ENCODE assay signal across 8 cellular contexts in the genomic region with DNA sequence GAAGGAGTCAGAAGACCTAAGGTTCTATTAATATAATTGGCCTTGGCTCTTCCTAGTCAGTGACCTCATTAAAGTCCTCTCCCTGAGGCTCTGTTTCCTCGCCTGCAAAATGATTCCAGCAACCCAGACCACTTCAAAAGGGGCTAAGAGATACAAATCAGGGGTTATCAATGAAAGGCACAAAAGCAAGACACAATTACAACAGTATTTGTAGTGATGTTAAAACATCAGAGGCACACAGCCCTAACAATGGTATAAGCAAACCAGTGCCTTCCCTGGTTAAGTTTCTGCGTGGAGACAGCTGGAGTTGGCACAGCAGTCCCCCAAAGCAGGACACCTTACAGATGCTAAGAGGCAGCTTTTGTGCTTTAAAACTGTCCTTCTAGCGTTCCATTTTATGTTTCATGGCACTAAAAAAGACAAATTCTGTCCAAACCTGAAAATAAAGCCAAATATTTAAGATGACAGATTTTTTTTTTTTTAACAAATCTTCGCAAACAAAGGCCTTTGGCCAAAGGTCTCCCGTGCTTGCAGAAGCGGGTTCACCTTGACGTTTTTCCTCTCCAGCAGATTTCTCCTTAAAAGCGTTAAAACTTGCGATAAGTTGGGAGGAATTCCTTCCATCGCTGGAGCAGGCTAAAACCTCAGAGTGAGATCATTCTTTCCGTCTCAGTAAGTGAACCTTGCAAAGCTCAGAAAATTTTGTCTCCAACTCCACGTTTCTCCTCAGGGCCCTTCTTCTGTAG. TPM values are rescaled to one million over a fixed set of nuclear protein-coding genes. Genes with fewer than 3 reads are reported as not detected.
DNase-seq lines count a peak whose midpoint lies in the region; ATAC-seq and TF ChIP-seq lines count a peak whose summit lies in the region.

No MANE protein-coding gene starts in this region.

- no peaks in the 10 kb centered on the region for H3K9me3 Mint-ChIP-seq in central memory CD8-positive, alpha-beta T cell

- no peaks in the 10 kb centered on the region for H3K9me2 ChIP-seq in OCI-LY1 (ENCODE audit: low read depth, low read length)

- H3F3A ChIP-seq in OCI-LY1 (ENCODE audit: insufficient read depth, low read length), result peaks cover 10% of the 10 kb centered on the region; the same call in 1 of the 2 replicates

- peaks cover 12% of the 10 kb centered on the region for H3K36me3 Mint-ChIP-seq in central memory CD8-positive, alpha-beta T cell (ENCODE audit: insufficient read depth)

- H3K27me3 ChIP-seq in OCI-LY1 (ENCODE audit: insufficient read depth, low read length) (no peaks in the 10 kb centered on the region), left lung (no peaks in the 10 kb centered on the region)

- H3K9ac ChIP-seq in OCI-LY1 (ENCODE audit: low read length), result peak overlapping the region; percentile 95

- H3K4me3 ChIP-seq in AG09309 (ENCODE audit: control insufficient read depth, low read depth, low read length), result peak overlapping the region; percentile 79
- peak overlapping the region; percentile 77 for H3K4me3 ChIP-seq in OCI-LY1 (ENCODE audit: low read depth, low read length, poor library complexity, severe bottlenecking)
- H3K4me3 ChIP-seq in left lung, result peak overlapping the region; percentile 57

- H3K27ac ChIP-seq in OCI-LY1 (ENCODE audit: low read depth, low read length, poor library complexity, severe bottlenecking) (peak overlapping the region; percentile 93), left lung (peak overlapping the region; percentile 95 to 99), substantia nigra (ENCODE audit: low read depth, low read length, poor library complexity, severe bottlenecking) (peak overlapping the region; percentile 94)

- peak; percentile 3 for ATAC-seq in GM18909 (IDR thresholded peaks at IDR 0.05; ENCODE audit: poor library complexity, unreplicated experiment)
- ATAC-seq in central memory CD8-positive, alpha-beta T cell (replicated peaks; ENCODE audit: extremely low read depth, poor library complexity, severe bottlenecking), result no peak
- peak; percentile 26 for ATAC-seq in left lung
- no peak for ATAC-seq in HG03378 (IDR thresholded peaks at IDR 0.05; ENCODE audit: unreplicated experiment)

- TF ChIP-seq CTCF in AG09309 (IDR thresholded peaks at IDR 0.05; ENCODE audit: control insufficient read depth, insufficient read depth, low read depth, low read length, missing control alignments) (no peak), OCI-LY1 (IDR thresholded peaks at IDR 0.05; ENCODE audit: low read length) (no peak), left lung (IDR thresholded peaks at IDR 0.05) (no peak)

- H2AFZ ChIP-seq in OCI-LY1 (ENCODE audit: low read length), result no peak overlapping the region

- intact Hi-C loops in left lung (cut with DNase I), result no loop called here

- H3K4me1 ChIP-seq in OCI-LY1 (ENCODE audit: insufficient read depth, low read length, severe bottlenecking) (peaks cover 38% of the 10 kb centered on the region), left lung (peaks cover 22 to 51% of the 10 kb centered on the region in 2 donors)

- peak overlapping the region; percentile 97 for H3K27ac Mint-ChIP-seq in central memory CD8-positive, alpha-beta T cell (ENCODE audit: low read depth)

- H3K4me1 Mint-ChIP-seq in central memory CD8-positive, alpha-beta T cell, result peaks cover 36% of the 10 kb centered on the region

- H3K27me3 Mint-ChIP-seq in central memory CD8-positive, alpha-beta T cell, result no peaks in the 10 kb centered on the region

- peaks cover 11% of the 10 kb centered on the region; the same call in 1 of the 2 replicates for H3K9me3 ChIP-seq in OCI-LY1 (ENCODE audit: low read length)
- no peaks in the 10 kb centered on the region for H3K9me3 ChIP-seq in left lung

- H3K4me3 Mint-ChIP-seq in central memory CD8-positive, alpha-beta T cell, result peak overlapping the region; percentile 94

- no peaks in the 10 kb centered on the region for H4K20me1 ChIP-seq in OCI-LY1 (ENCODE audit: insufficient read depth, low read length)

- H3K4me2 ChIP-seq in OCI-LY1 (ENCODE audit: low read length), result peak overlapping the region; percentile 100

- H3K36me3 ChIP-seq in OCI-LY1 (ENCODE audit: insufficient read depth, low read length) (peaks cover 39% of the 10 kb centered on the region), left lung (no peaks in the 10 kb centered on the region)

- H3K79me2 ChIP-seq in OCI-LY1 (ENCODE audit: insufficient read depth, low read length), result peaks cover 55% of the 10 kb centered on the region

- DNase-seq in AG09309 (ENCODE audit: low read depth), result no peak
- DNase-seq in central memory CD8-positive, alpha-beta T cell (ENCODE audit: low spot score in 2 of 2), result no peak
- no peak for DNase-seq in left lung
- peak in 4 of 49 donors; percentile 10 to 69 (median 12) for DNase-seq in substantia nigra (lab: John Stamatoyannopoulos, UW)
- DNase-seq in NCI-H2107 treated with DMSO at 0.1 percent for 48 hours (lab: John Stamatoyannopoulos, UW; ENCODE audit: unreplicated experiment), result no peak

RNA-seq across cellular contexts. Expression of a gene that starts 1.0 kb away (rescaled TPM):
- total RNA-seq in left lung, result 10 to 100 TPM; 34.3 to 37.4 TPM

Comparison
In these comparisons a context has a peak if more than half of its experiments do, and no peak if none do; other contexts are left out.
1. ATAC-seq: peak in GM18909 (single experiment) and left lung (single experiment); none in central memory CD8-positive, alpha-beta T cell (single experiment) and HG03378 (single experiment).
2. Peak in every context shown above with its lines, with median percentiles within 50 percentile points of each other: H3K4me3 ChIP-seq and H3K27ac ChIP-seq.